1 cellular context compared by ENCODE assay signal in the genomic region with DNA sequence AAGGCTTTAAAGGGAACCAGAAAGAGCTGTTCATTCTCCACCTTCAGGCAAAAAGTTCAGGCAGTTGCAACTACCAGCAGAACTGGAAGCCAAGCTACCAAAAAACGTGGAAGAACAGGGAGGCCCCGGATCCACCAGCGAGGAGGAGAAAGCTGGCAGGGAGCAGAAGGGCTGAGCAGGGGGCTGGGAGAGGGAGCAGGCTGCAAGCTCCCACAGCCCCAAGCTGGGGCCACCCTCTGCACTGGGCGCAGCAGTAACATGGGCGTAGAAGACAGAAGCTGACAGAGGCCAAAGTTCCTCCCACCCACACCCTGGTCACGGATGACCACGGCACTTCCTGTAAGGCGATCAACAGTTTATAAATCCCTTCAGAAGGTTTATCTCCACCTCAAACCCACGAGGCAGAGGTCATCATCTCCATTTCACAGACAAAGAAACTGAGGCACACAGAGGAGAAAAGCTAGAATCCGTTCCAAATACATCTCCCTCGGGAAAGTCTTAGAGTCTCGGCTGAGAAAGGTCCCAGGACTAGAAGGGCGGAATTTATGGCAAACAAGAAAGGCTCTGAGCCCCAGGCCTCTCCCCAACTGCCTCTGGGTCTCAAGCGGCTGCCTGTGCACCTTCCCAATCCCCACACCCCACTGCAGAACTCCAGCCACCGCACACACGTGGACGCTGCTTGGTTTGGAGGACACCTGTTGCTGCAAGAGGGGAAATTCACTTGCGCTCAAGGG.
TF ChIP-seq lines count a peak whose summit lies in the region.

No MANE protein-coding gene starts in this region.

TF ChIP-seq in endothelial cell of umbilical vein, 7 proteins besides CTCF, POLR2A, EP300 and RAD21 (continued from another document):
- no peak for TF ChIP-seq FOS (IDR thresholded peaks at IDR 0.05; ENCODE audit: borderline replicate concordance, insufficient read depth, low read length)
